Comparison of ENCODE assay signal across 1 cellular context in genomic region chr16:85523602-85524364, GRCh38.
TF ChIP-seq lines count a peak whose summit lies in the region.

No MANE protein-coding gene starts in this region.

TF ChIP-seq in HepG2, 621 proteins besides CTCF, POLR2A, EP300 and RAD21 (continued from another document and continues in another):
- TF ChIP-seq HNF1A (IDR thresholded peaks at IDR 0.05; ENCODE audit: low read depth) = no peak
- no peak for TF ChIP-seq HNF1A (CRISPR knock-in tag; IDR thresholded peaks at IDR 0.05; ENCODE audit: borderline replicate concordance)
- no peak for TF ChIP-seq PRDM4 (CRISPR knock-in tag; IDR thresholded peaks at IDR 0.05; ENCODE audit: borderline replicate concordance)
- TF ChIP-seq FOXO1 (CRISPR knock-in tag; IDR thresholded peaks at IDR 0.05) = peak; percentile 10; the same call in 1 of the 2 replicates
- peak; percentile 26; the same call in 1 of the 2 replicates for TF ChIP-seq ZNF33A (CRISPR knock-in tag; IDR thresholded peaks at IDR 0.05; ENCODE audit: borderline replicate concordance)
- TF ChIP-seq TBX2 (CRISPR knock-in tag; IDR thresholded peaks at IDR 0.05; ENCODE audit: borderline replicate concordance) = no peak; the same call in none of the 2 replicates
- TF ChIP-seq ZNF607 (CRISPR knock-in tag; IDR thresholded peaks at IDR 0.05; ENCODE audit: borderline replicate concordance) = 0 out of 2 replicates have a peak, but pooled peaks have one; percentile 29
- no peak for TF ChIP-seq SP4 (CRISPR knock-in tag; IDR thresholded peaks at IDR 0.05)
- peak; percentile 76; the same call in 1 of the 2 replicates for TF ChIP-seq MYC (CRISPR knock-in tag; IDR thresholded peaks at IDR 0.05; ENCODE audit: borderline replicate concordance)
- TF ChIP-seq ZFP36L2 (CRISPR knock-in tag; IDR thresholded peaks at IDR 0.05) = no peak
- TF ChIP-seq HOXD1 (CRISPR knock-in tag; IDR thresholded peaks at IDR 0.05) = peak; percentile 88
- peak; percentile 87 for TF ChIP-seq ZBTB7A (CRISPR knock-in tag; IDR thresholded peaks at IDR 0.05)
- peak; percentile 76; the same call in 1 of the 2 replicates for TF ChIP-seq ZNF788 (CRISPR knock-in tag; IDR thresholded peaks at IDR 0.05; ENCODE audit: borderline replicate concordance)
- TF ChIP-seq PAF1 (CRISPR knock-in tag; IDR thresholded peaks at IDR 0.05) = no peak
- TF ChIP-seq ZNF589 (CRISPR knock-in tag; conservative IDR thresholded peaks at IDR 0.05) = no peak
- no peak for TF ChIP-seq KLF12 (CRISPR knock-in tag; IDR thresholded peaks at IDR 0.05; ENCODE audit: borderline replicate concordance)
- TF ChIP-seq, protein P1, sequence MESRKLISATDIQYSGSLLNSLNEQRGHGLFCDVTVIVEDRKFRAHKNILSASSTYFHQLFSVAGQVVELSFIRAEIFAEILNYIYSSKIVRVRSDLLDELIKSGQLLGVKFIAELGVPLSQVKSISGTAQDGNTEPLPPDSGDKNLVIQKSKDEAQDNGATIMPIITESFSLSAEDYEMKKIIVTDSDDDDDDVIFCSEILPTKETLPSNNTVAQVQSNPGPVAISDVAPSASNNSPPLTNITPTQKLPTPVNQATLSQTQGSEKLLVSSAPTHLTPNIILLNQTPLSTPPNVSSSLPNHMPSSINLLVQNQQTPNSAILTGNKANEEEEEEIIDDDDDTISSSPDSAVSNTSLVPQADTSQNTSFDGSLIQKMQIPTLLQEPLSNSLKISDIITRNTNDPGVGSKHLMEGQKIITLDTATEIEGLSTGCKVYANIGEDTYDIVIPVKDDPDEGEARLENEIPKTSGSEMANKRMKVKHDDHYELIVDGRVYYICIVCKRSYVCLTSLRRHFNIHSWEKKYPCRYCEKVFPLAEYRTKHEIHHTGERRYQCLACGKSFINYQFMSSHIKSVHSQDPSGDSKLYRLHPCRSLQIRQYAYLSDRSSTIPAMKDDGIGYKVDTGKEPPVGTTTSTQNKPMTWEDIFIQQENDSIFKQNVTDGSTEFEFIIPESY (CRISPR knock-in tag; IDR thresholded peaks at IDR 0.05) = no peak
- TF ChIP-seq MAFF (IDR thresholded peaks at IDR 0.05; ENCODE audit: low read depth, low read length) = no peak
- 0 out of 2 replicates have a peak, but pooled peaks have one; percentile 5 for TF ChIP-seq GTF3A (CRISPR knock-in tag; conservative IDR thresholded peaks at IDR 0.05)
- TF ChIP-seq ZNF510 (CRISPR knock-in tag; IDR thresholded peaks at IDR 0.05; ENCODE audit: low read depth) = 0 out of 2 replicates have a peak, but pooled peaks have one; percentile 24
- TF ChIP-seq, protein P2, sequence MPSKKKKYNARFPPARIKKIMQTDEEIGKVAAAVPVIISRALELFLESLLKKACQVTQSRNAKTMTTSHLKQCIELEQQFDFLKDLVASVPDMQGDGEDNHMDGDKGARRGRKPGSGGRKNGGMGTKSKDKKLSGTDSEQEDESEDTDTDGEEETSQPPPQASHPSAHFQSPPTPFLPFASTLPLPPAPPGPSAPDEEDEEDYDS (CRISPR knock-in tag; IDR thresholded peaks at IDR 0.05) = peak; percentile 55; the same call in 1 of the 2 replicates
- peak; percentile 84 for TF ChIP-seq BRD4 (CRISPR knock-in tag; IDR thresholded peaks at IDR 0.05)
- peak; percentile 46; the same call in 1 of the 2 replicates for TF ChIP-seq POLR2G (IDR thresholded peaks at IDR 0.05; ENCODE audit: low read depth, low read length)
- no peak for TF ChIP-seq ZNF251 (CRISPR knock-in tag; IDR thresholded peaks at IDR 0.05)
- TF ChIP-seq THYN1 (CRISPR knock-in tag; IDR thresholded peaks at IDR 0.05; ENCODE audit: borderline replicate concordance, low read depth) = no peak
- TF ChIP-seq, protein P3, sequence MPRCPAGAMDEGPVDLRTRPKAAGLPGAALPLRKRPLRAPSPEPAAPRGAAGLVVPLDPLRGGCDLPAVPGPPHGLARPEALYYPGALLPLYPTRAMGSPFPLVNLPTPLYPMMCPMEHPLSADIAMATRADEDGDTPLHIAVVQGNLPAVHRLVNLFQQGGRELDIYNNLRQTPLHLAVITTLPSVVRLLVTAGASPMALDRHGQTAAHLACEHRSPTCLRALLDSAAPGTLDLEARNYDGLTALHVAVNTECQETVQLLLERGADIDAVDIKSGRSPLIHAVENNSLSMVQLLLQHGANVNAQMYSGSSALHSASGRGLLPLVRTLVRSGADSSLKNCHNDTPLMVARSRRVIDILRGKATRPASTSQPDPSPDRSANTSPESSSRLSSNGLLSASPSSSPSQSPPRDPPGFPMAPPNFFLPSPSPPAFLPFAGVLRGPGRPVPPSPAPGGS (CRISPR knock-in tag; IDR thresholded peaks at IDR 0.05) = peak; percentile 90; the same call in 1 of the 2 replicates
- TF ChIP-seq, protein P4, sequence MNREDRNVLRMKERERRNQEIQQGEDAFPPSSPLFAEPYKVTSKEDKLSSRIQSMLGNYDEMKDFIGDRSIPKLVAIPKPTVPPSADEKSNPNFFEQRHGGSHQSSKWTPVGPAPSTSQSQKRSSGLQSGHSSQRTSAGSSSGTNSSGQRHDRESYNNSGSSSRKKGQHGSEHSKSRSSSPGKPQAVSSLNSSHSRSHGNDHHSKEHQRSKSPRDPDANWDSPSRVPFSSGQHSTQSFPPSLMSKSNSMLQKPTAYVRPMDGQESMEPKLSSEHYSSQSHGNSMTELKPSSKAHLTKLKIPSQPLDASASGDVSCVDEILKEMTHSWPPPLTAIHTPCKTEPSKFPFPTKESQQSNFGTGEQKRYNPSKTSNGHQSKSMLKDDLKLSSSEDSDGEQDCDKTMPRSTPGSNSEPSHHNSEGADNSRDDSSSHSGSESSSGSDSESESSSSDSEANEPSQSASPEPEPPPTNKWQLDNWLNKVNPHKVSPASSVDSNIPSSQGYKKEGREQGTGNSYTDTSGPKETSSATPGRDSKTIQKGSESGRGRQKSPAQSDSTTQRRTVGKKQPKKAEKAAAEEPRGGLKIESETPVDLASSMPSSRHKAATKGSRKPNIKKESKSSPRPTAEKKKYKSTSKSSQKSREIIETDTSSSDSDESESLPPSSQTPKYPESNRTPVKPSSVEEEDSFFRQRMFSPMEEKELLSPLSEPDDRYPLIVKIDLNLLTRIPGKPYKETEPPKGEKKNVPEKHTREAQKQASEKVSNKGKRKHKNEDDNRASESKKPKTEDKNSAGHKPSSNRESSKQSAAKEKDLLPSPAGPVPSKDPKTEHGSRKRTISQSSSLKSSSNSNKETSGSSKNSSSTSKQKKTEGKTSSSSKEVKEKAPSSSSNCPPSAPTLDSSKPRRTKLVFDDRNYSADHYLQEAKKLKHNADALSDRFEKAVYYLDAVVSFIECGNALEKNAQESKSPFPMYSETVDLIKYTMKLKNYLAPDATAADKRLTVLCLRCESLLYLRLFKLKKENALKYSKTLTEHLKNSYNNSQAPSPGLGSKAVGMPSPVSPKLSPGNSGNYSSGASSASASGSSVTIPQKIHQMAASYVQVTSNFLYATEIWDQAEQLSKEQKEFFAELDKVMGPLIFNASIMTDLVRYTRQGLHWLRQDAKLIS (CRISPR knock-in tag; IDR thresholded peaks at IDR 0.05) = no peak; the same call in none of the 2 replicates
- TF ChIP-seq, protein P5, sequence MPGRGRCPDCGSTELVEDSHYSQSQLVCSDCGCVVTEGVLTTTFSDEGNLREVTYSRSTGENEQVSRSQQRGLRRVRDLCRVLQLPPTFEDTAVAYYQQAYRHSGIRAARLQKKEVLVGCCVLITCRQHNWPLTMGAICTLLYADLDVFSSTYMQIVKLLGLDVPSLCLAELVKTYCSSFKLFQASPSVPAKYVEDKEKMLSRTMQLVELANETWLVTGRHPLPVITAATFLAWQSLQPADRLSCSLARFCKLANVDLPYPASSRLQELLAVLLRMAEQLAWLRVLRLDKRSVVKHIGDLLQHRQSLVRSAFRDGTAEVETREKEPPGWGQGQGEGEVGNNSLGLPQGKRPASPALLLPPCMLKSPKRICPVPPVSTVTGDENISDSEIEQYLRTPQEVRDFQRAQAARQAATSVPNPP (CRISPR knock-in tag; IDR thresholded peaks at IDR 0.05) = no peak
- no peak for TF ChIP-seq ZC3H13 (CRISPR knock-in tag; IDR thresholded peaks at IDR 0.05)
- TF ChIP-seq, protein P6, sequence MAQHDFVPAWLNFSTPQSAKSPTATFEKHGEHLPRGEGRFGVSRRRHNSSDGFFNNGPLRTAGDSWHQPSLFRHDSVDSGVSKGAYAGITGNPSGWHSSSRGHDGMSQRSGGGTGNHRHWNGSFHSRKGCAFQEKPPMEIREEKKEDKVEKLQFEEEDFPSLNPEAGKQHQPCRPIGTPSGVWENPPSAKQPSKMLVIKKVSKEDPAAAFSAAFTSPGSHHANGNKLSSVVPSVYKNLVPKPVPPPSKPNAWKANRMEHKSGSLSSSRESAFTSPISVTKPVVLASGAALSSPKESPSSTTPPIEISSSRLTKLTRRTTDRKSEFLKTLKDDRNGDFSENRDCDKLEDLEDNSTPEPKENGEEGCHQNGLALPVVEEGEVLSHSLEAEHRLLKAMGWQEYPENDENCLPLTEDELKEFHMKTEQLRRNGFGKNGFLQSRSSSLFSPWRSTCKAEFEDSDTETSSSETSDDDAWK (CRISPR knock-in tag; IDR thresholded peaks at IDR 0.05) = no peak
- TF ChIP-seq NR1H2 (CRISPR knock-in tag; IDR thresholded peaks at IDR 0.05; ENCODE audit: borderline replicate concordance, low read depth) = peak; percentile 40; the same call in 1 of the 2 replicates
- peak; percentile 60; the same call in 1 of the 2 replicates for TF ChIP-seq ELF3 (CRISPR knock-in tag; IDR thresholded peaks at IDR 0.05)
- no peak; the same call in 1 of the 2 replicates for TF ChIP-seq ZNF841 (CRISPR knock-in tag; IDR thresholded peaks at IDR 0.05; ENCODE audit: borderline replicate concordance)
- 0 out of 2 replicates have a peak, but pooled peaks have one; percentile 31 for TF ChIP-seq PRDM15 (CRISPR knock-in tag; IDR thresholded peaks at IDR 0.05)
- TF ChIP-seq ZBTB38 (CRISPR knock-in tag; IDR thresholded peaks at IDR 0.05) = peak; percentile 7; the same call in 1 of the 2 replicates
- TF ChIP-seq MAF1 (CRISPR knock-in tag; IDR thresholded peaks at IDR 0.05; ENCODE audit: borderline replicate concordance) = peak; percentile 52
- no peak for TF ChIP-seq ZNF3 (CRISPR knock-in tag; IDR thresholded peaks at IDR 0.05)
- no peak for TF ChIP-seq ZC3H4 (CRISPR knock-in tag; IDR thresholded peaks at IDR 0.05; ENCODE audit: borderline replicate concordance)
- TF ChIP-seq STAT5B (CRISPR knock-in tag; IDR thresholded peaks at IDR 0.05) = no peak
- TF ChIP-seq CHD2 (IDR thresholded peaks at IDR 0.05; ENCODE audit: low read depth, low read length) = no peak
